ENCODE assay signal across 8 cellular contexts in the genomic region with DNA sequence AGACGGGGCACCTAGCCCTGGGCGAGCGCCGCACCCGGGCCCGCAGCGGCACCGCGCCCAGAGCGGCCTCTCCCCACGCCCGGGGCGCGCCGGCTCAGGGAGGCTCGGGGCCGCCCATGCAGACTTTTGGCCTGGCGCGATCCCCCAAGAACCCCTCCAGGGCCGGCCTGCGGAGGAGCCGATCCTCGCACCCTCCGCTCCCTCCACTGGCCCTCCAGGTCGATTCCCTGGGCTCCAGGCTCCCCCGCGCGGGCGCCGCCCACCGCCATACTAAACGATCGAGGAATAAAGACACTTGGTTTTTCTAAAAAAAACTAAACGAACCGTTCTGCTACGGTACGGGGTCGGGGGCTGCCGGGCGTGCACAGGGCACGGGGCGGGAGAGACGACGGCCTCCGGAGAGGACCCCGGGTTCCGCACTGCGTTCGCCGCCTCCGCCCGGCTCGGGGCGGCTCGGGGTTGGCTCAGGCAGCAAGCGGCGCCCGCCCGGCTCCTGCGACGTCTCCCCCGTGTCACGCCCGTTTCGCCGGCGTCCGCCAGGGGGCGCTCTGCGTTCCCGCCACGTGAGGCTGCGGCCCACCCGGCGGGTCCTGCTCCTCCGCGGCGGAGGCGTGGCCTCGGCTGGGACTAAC. TPM values are rescaled to one million over a fixed set of nuclear protein-coding genes. Genes with fewer than 3 reads are reported as not detected.
DNase-seq lines count a peak whose midpoint lies in the region; ATAC-seq and TF ChIP-seq lines count a peak whose summit lies in the region.

No MANE protein-coding gene starts in this region.

- DNase-seq in CD4-positive, CD25-positive, alpha-beta regulatory T cell = peak; percentile 95 to 98 (median 95)
- peak; percentile 85 for DNase-seq in NCI-H748 treated with DMSO at 0.1 percent for 48 hours (lab: John Stamatoyannopoulos, UW)
- peak; percentile 95 to 96 for DNase-seq in activated CD4-positive, alpha-beta T cell treated with anti-CD3 and anti-CD28 coated beads, Interleukin-2, amount 50 U/mL, for 4 hours
- peak; percentile 95 for DNase-seq in dermis blood vessel endothelial cell
- peak; percentile 96 to 97 (median 97) for DNase-seq in right lobe of liver
- peak; percentile 98 for DNase-seq in stimulated activated CD4-positive, alpha-beta T cell treated with anti-CD3 and anti-CD28 coated beads, Interleukin-4, amount 100 ng/mL, for 24 hours

- H3K9me3 Mint-ChIP-seq in CD4-positive, CD25-positive, alpha-beta regulatory T cell = no peaks in the 10 kb centered on the region

- ATAC-seq in CD4-positive, CD25-positive, alpha-beta regulatory T cell (ENCODE audit: low read depth in 2 of 2) = peak; percentile 95 to 96
- ATAC-seq in GM19395 (IDR thresholded peaks at IDR 0.05; ENCODE audit: unreplicated experiment) (peak; percentile 77), HG03521 (IDR thresholded peaks at IDR 0.05; ENCODE audit: unreplicated experiment) (peak; percentile 78), right lobe of liver (peak; percentile 67 to 86 (median 78))

- peaks cover 5 to 34% (median 13%) of the 10 kb centered on the region in 4 donors for H3K4me1 Mint-ChIP-seq in CD4-positive, CD25-positive, alpha-beta regulatory T cell

- H3K27me3 Mint-ChIP-seq in CD4-positive, CD25-positive, alpha-beta regulatory T cell = no peaks in the 10 kb centered on the region

- no peaks in the 10 kb centered on the region for H3K36me3 Mint-ChIP-seq in CD4-positive, CD25-positive, alpha-beta regulatory T cell

- peak overlapping the region in 1 of 3 donors; percentile 82 for H3K27ac Mint-ChIP-seq in CD4-positive, CD25-positive, alpha-beta regulatory T cell

- H3K4me1 ChIP-seq in CD4-positive, CD25-positive, alpha-beta regulatory T cell (ENCODE audit: control insufficient read depth, insufficient read depth, low read length, poor library complexity, severe bottlenecking) = peaks cover 34% of the 10 kb centered on the region
- H3K4me1 ChIP-seq in right lobe of liver = peaks cover 0 to 30% (median 7%) of the 10 kb centered on the region in 4 donors

- no peaks in the 10 kb centered on the region for H3K9me3 ChIP-seq in CD4-positive, CD25-positive, alpha-beta regulatory T cell (ENCODE audit: control insufficient read depth in 2 of 2, low read length in 2 of 2)
- no peaks in the 10 kb centered on the region for H3K9me3 ChIP-seq in right lobe of liver

- peak overlapping the region; percentile 86 for H3K27ac ChIP-seq in CD4-positive, CD25-positive, alpha-beta regulatory T cell (ENCODE audit: insufficient read depth, low read length, poor library complexity, severe bottlenecking)
- peak overlapping the region; percentile 59 to 80 (median 75) for H3K27ac ChIP-seq in right lobe of liver

- H3K36me3 ChIP-seq in CD4-positive, CD25-positive, alpha-beta regulatory T cell (ENCODE audit: control insufficient read depth, insufficient read depth, low read length) = no peaks in the 10 kb centered on the region
- H3K36me3 ChIP-seq in right lobe of liver = no peaks in the 10 kb centered on the region

- TF ChIP-seq POLR2A in right lobe of liver (IDR thresholded peaks at IDR 0.05) = peak; percentile 58

- peak overlapping the region; percentile 82 to 87 (median 86) for H3K4me3 Mint-ChIP-seq in CD4-positive, CD25-positive, alpha-beta regulatory T cell

- TF ChIP-seq CTCF in right lobe of liver (IDR thresholded peaks at IDR 0.05) = peak; percentile 87 to 98 (median 93)

- intact Hi-C loops in right lobe of liver (cut with DNase I) = loop anchor here in 1 of 2 donors (10.0 kb wide), 2 partner anchors 61 to 121 kb away; no protein-coding TSS in a partner anchor

- no peaks in the 10 kb centered on the region for H3K27me3 ChIP-seq in CD4-positive, CD25-positive, alpha-beta regulatory T cell (ENCODE audit: control insufficient read depth, insufficient read depth, low read length)
- H3K27me3 ChIP-seq in right lobe of liver = no peaks in the 10 kb centered on the region

- H3K4me3 ChIP-seq in CD4-positive, CD25-positive, alpha-beta regulatory T cell (ENCODE audit: low read depth, low read length) = no peak overlapping the region
- H3K4me3 ChIP-seq in right lobe of liver = peak overlapping the region; percentile 52 to 77 (median 64)

- WGBS in right lobe of liver (ENCODE audit: insufficient coverage, low coverage, low lambda C conversion rate, missing lambda C conversion rate) = 0% methylated on average over 4 of the region's 80 CpGs

RNA-seq across cellular contexts. Expression of gene KHK, which starts 0.4 kb away (rescaled TPM):
- 5.3 TPM for total RNA-seq in CD4-positive, CD25-positive, alpha-beta regulatory T cell
- 1 to 10 TPM; 3.4 to 6.6 (median 6.0) TPM for polyA plus RNA-seq in CD4-positive, CD25-positive, alpha-beta regulatory T cell
- total RNA-seq in dermis blood vessel endothelial cell (4.8 and 5.5 TPM in 2 replicates), right lobe of liver (100 to 1,000 TPM; 101 to 283 (median 206) TPM)

RNA-seq across cellular contexts. Expression of gene EMILIN1, which starts 7.8 kb away (rescaled TPM):
- 0.22 TPM for total RNA-seq in CD4-positive, CD25-positive, alpha-beta regulatory T cell
- polyA plus RNA-seq in CD4-positive, CD25-positive, alpha-beta regulatory T cell = 1 to 10 TPM in 2 of 4 donors, under 1 TPM in 2; 0.33 to 1.5 (median 0.94) TPM
- total RNA-seq in dermis blood vessel endothelial cell = 33.7 and 41.9 TPM in 2 replicates
- total RNA-seq in right lobe of liver = 10 to 100 TPM in 5 of 6 experiments, 1 to 10 TPM in 1; 7.2 to 26.1 (median 21.0) TPM

RNA-seq across cellular contexts. Expression of gene OST4, which starts 14.8 kb away (rescaled TPM):
- 279 TPM for total RNA-seq in CD4-positive, CD25-positive, alpha-beta regulatory T cell
- 1,000 to 10,000 TPM in 1 of 4 donors, 100 to 1,000 TPM in 3; 827 to 1,033 (median 916) TPM for polyA plus RNA-seq in CD4-positive, CD25-positive, alpha-beta regulatory T cell
- total RNA-seq in dermis blood vessel endothelial cell (323 and 569 TPM in 2 replicates), right lobe of liver (100 to 1,000 TPM; 144 to 182 (median 161) TPM)

RNA-seq across cellular contexts. Expression of gene CGREF1, which starts 32.7 kb away (rescaled TPM):
- not detected for total RNA-seq in CD4-positive, CD25-positive, alpha-beta regulatory T cell
- under 1 TPM in 1 of 4 donors, not detected in 3; 0.20 TPM for polyA plus RNA-seq in CD4-positive, CD25-positive, alpha-beta regulatory T cell
- total RNA-seq in dermis blood vessel endothelial cell (4.8 TPM in 2 replicates), right lobe of liver (10 to 100 TPM in 2 of 6 experiments, 1 to 10 TPM in 4; 2.5 to 33.2 (median 7.7) TPM)

RNA-seq across cellular contexts. Expression of gene AGBL5, which starts 34.7 kb away (rescaled TPM):
- total RNA-seq in CD4-positive, CD25-positive, alpha-beta regulatory T cell = 9.5 TPM
- 10 to 100 TPM in 1 of 4 donors, 1 to 10 TPM in 3; 8.9 to 11.3 (median 9.2) TPM for polyA plus RNA-seq in CD4-positive, CD25-positive, alpha-beta regulatory T cell
- total RNA-seq in dermis blood vessel endothelial cell (17.0 and 19.7 TPM in 2 replicates), right lobe of liver (1 to 10 TPM; 3.9 to 7.4 (median 6.4) TPM)

Comparison
In these comparisons a context has a peak if more than half of its experiments do, and no peak if none do; other contexts are left out.
1. RNA of gene KHK, which starts 0.4 kb away (total RNA-seq): 101 to 283 TPM in right lobe of liver; 5.3 TPM in CD4-positive, CD25-positive, alpha-beta regulatory T cell (single experiment) and 4.8 to 5.5 TPM in dermis blood vessel endothelial cell; every median in the first group is over 10 times any median in the second.
2. Peak in every context shown above with its lines, with median percentiles within 50 percentile points of each other: ATAC-seq and DNase-seq.